ENCODE assay signal across 1 cellular context in genomic region chr9:81628897-81629296, GRCh38.
TF ChIP-seq lines count a peak whose summit lies in the region.

No MANE protein-coding gene starts in this region.

TF ChIP-seq in HepG2, 621 proteins besides CTCF, POLR2A, EP300 and RAD21 (continued from another document and continues in another):
- TF ChIP-seq MAX (IDR thresholded peaks at IDR 0.05) = no peak
- TF ChIP-seq HMG20A (CRISPR knock-in tag; IDR thresholded peaks at IDR 0.05; ENCODE audit: borderline replicate concordance) = peak; percentile 57; the same call in 1 of the 2 replicates
- TF ChIP-seq TOPORS (CRISPR knock-in tag; IDR thresholded peaks at IDR 0.05) = no peak
- no peak for TF ChIP-seq KLF12 (CRISPR knock-in tag; IDR thresholded peaks at IDR 0.05; ENCODE audit: borderline replicate concordance)
- no peak for TF ChIP-seq EHMT2 (IDR thresholded peaks at IDR 0.05; ENCODE audit: borderline replicate concordance, low read depth, low read length)
- no peak for TF ChIP-seq LCORL (IDR thresholded peaks at IDR 0.05)
- TF ChIP-seq LCORL (CRISPR knock-in tag; IDR thresholded peaks at IDR 0.05) = no peak
- TF ChIP-seq NCOA2 (CRISPR knock-in tag; IDR thresholded peaks at IDR 0.05) = peak; percentile 33; the same call in 1 of the 2 replicates
- TF ChIP-seq ZSCAN9 (CRISPR knock-in tag; IDR thresholded peaks at IDR 0.05; ENCODE audit: borderline replicate concordance) = no peak
- no peak for TF ChIP-seq NR2F2 (IDR thresholded peaks at IDR 0.05; ENCODE audit: borderline replicate concordance, low read depth)
- TF ChIP-seq HMG20B (CRISPR knock-in tag; conservative IDR thresholded peaks at IDR 0.05) = no peak
- TF ChIP-seq SMAD3 (CRISPR knock-in tag; IDR thresholded peaks at IDR 0.05) = no peak
- no peak for TF ChIP-seq FOXA1 (IDR thresholded peaks at IDR 0.05)
- peak; percentile 60 for TF ChIP-seq FOXA1 (CRISPR knock-in tag; IDR thresholded peaks at IDR 0.05)
- TF ChIP-seq YY1 (IDR thresholded peaks at IDR 0.05; ENCODE audit: insufficient read depth, insufficient replicate concordance, low read depth, low read length) = no peak
- TF ChIP-seq ZNF678 (CRISPR knock-in tag; IDR thresholded peaks at IDR 0.05) = no peak
- TF ChIP-seq FOXP1 (IDR thresholded peaks at IDR 0.05) = no peak
- TF ChIP-seq FOXP1 (CRISPR knock-in tag; IDR thresholded peaks at IDR 0.05) = peak; percentile 12; the same call in 1 of the 2 replicates
- TF ChIP-seq ZNF337 (CRISPR knock-in tag; IDR thresholded peaks at IDR 0.05; ENCODE audit: borderline replicate concordance, low read depth) = no peak
- TF ChIP-seq ZNF740 (CRISPR knock-in tag; IDR thresholded peaks at IDR 0.05) = no peak
- TF ChIP-seq CENPBD1 (CRISPR knock-in tag; IDR thresholded peaks at IDR 0.05; ENCODE audit: borderline replicate concordance, low read depth) = no peak
- TF ChIP-seq ZNF318 (CRISPR knock-in tag; IDR thresholded peaks at IDR 0.05) = no peak
- TF ChIP-seq HINFP (CRISPR knock-in tag; IDR thresholded peaks at IDR 0.05; ENCODE audit: low read depth) = no peak
- no peak for TF ChIP-seq SMAD1 (CRISPR knock-in tag; IDR thresholded peaks at IDR 0.05; ENCODE audit: borderline replicate concordance, low read depth)
- peak; percentile 95 for TF ChIP-seq ZKSCAN1 (IDR thresholded peaks at IDR 0.05; ENCODE audit: low read length)
- no peak for TF ChIP-seq GTF2F1 (IDR thresholded peaks at IDR 0.05; ENCODE audit: low read length)
- TF ChIP-seq ZNF616 (CRISPR knock-in tag; IDR thresholded peaks at IDR 0.05; ENCODE audit: low read depth) = no peak
- TF ChIP-seq CEBPG (CRISPR knock-in tag; IDR thresholded peaks at IDR 0.05) = no peak
- peak; percentile 48; the same call in 1 of the 2 replicates for TF ChIP-seq SIX1 (CRISPR knock-in tag; IDR thresholded peaks at IDR 0.05; ENCODE audit: borderline replicate concordance)
- no peak for TF ChIP-seq BATF2 (CRISPR knock-in tag; IDR thresholded peaks at IDR 0.05)
- TF ChIP-seq POLR2AphosphoS5 (IDR thresholded peaks at IDR 0.05; ENCODE audit: low read depth, low read length) = no peak
- TF ChIP-seq ZNF251 (CRISPR knock-in tag; IDR thresholded peaks at IDR 0.05) = no peak
- no peak for TF ChIP-seq SAP130 (CRISPR knock-in tag; IDR thresholded peaks at IDR 0.05; ENCODE audit: low read depth)
- no peak for TF ChIP-seq POLR2AphosphoS2 (IDR thresholded peaks at IDR 0.05; ENCODE audit: low read depth, low read length)
- TF ChIP-seq ZBTB42 (CRISPR knock-in tag; IDR thresholded peaks at IDR 0.05) = no peak
- no peak for TF ChIP-seq ZNF205 (CRISPR knock-in tag; IDR thresholded peaks at IDR 0.05)
- no peak for TF ChIP-seq ARNT (IDR thresholded peaks at IDR 0.05)
- TF ChIP-seq ZNF557 (CRISPR knock-in tag; IDR thresholded peaks at IDR 0.05) = no peak
- TF ChIP-seq MEIS1 (CRISPR knock-in tag; IDR thresholded peaks at IDR 0.05; ENCODE audit: borderline replicate concordance) = no peak
- TF ChIP-seq ZNF512 (CRISPR knock-in tag; IDR thresholded peaks at IDR 0.05) = no peak
- TF ChIP-seq DMTF1 (CRISPR knock-in tag; IDR thresholded peaks at IDR 0.05) = no peak
- TF ChIP-seq ZNF354B (CRISPR knock-in tag; IDR thresholded peaks at IDR 0.05) = no peak
- TF ChIP-seq EZH2 (conservative IDR thresholded peaks at IDR 0.05; ENCODE audit: low read depth, low read length) = no peak
- no peak for TF ChIP-seq PRPF4 (IDR thresholded peaks at IDR 0.05; ENCODE audit: low read depth, low read length, poor library complexity, severe bottlenecking)
- peak; percentile 16; the same call in 1 of the 2 replicates for TF ChIP-seq BCL6 (CRISPR knock-in tag; IDR thresholded peaks at IDR 0.05)
- TF ChIP-seq DDIT3 (CRISPR knock-in tag; IDR thresholded peaks at IDR 0.05) = no peak
- no peak for TF ChIP-seq KLF9 (CRISPR knock-in tag; IDR thresholded peaks at IDR 0.05; ENCODE audit: low read depth)
- TF ChIP-seq ZSCAN5A (CRISPR knock-in tag; IDR thresholded peaks at IDR 0.05; ENCODE audit: borderline replicate concordance) = no peak
- no peak for TF ChIP-seq SPEN (CRISPR knock-in tag; IDR thresholded peaks at IDR 0.05; ENCODE audit: low read depth)
- no peak for TF ChIP-seq SOX13 (IDR thresholded peaks at IDR 0.05)
- TF ChIP-seq SOX13 (CRISPR knock-in tag; conservative IDR thresholded peaks at IDR 0.05 in 1 of 2, IDR thresholded peaks at IDR 0.05 in 1 of 2) = peak in 1 of 2 experiments; percentile 54; a peak in 2 of 4 replicates
